10 cellular contexts compared by ENCODE assay signal in the genomic region with DNA sequence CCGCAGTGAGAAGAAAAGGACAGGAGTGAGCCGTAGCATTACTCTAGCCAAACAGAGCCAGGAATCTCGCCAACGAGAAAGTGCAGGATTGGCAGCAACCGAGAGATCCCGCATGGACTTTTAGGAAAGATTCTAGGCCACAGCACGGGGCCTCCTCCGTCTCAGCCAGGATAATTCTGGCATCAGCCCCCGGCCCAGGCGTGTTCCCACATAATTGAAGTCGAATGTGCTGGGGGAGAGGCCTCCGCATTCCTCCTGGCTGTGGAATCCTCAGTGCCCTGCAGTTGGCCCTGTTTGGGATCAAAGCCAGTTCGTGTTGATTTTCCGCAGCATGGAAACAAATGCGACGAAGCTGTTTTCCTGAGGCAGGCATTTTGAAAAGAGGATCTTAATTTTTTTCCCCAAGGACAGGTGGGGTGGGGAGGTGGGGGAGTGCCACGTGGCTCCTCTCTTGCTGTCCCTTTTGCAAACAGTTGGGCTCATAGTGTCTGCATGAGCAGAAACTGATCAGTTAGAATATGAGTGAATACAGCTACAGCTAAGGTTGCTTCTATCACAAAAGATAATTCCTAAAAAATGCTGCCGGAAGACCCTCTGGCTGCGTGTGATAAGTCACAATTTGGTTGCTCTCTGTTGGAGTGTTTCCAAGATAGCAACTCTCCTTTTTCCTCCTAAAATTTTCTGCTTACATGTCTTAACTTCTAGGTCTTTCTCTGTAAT. TPM values are rescaled to one million over a fixed set of nuclear protein-coding genes. Genes with fewer than 3 reads are reported as not detected.
DNase-seq lines count a peak whose midpoint lies in the region; ATAC-seq, FAIRE-seq and TF ChIP-seq lines count a peak whose summit lies in the region.
"Had no signal": no experiment of that assay in that cellular context is flagged by ENCODE, and none has a peak within 500 bp of the region (broad histone marks: within the 10 kb centered on the region; RNA-seq: fewer than 3 reads in every experiment).

No MANE protein-coding gene starts in this region.

- no peak overlapping the region for H3K4me3 ChIP-seq in skeletal muscle satellite cell (ENCODE audit: low read length)

- no peaks in the 10 kb centered on the region for H3K27me3 ChIP-seq in skeletal muscle satellite cell (ENCODE audit: control insufficient read depth, insufficient read depth, low read length)

- POLR2A ChIA-PET in HEK293T (lab: Yijun Ruan, JAX), result interaction anchor here (0.7 kb wide), 1 partner anchor 275 kb away, joined by 3 read pairs; no protein-coding TSS in a partner anchor

- ATAC-seq in GM21786 (IDR thresholded peaks at IDR 0.05; ENCODE audit: unreplicated experiment), result no peak

- no peaks in the 10 kb centered on the region for H3K9me3 ChIP-seq in skeletal muscle satellite cell (replicated peaks; ENCODE audit: low read length)

- H3K4me2 ChIP-seq in skeletal muscle satellite cell (ENCODE audit: low read length), result peak overlapping the region; percentile 35

- DNase-seq in HEK293T (ENCODE audit: extremely low spot score) (no peak), dedifferentiated amniotic fluid mesenchymal stem cell (ENCODE audit: extremely low spot score) (peak; percentile 79), kidney glomerular epithelial cell (lab: John Stamatoyannopoulos, UW) (peak; percentile 8), RPMI8226 (no peak), GM12891 (ENCODE audit: insufficient read length, low spot score) (no peak), DMS79 treated with DMSO at 0.1 percent for 48 hours (lab: John Stamatoyannopoulos, UW) (no peak)
- DNase-seq: NCI-H345; stimulated activated naive CD4-positive, alpha-beta T cell had no signal

- peaks cover 5% of the 10 kb centered on the region for H3K36me3 ChIP-seq in skeletal muscle satellite cell (ENCODE audit: insufficient read depth, low read length)

- FAIRE-seq in GM12891 (lab: Jason Lieb, UNC), result no peak

- H3K4me1 ChIP-seq in skeletal muscle satellite cell (ENCODE audit: control insufficient read depth, insufficient read depth, low read length), result peaks cover 12% of the 10 kb centered on the region

- no peak for TF ChIP-seq POLR2A in GM12891 (IDR thresholded peaks at IDR 0.05; ENCODE audit: low read depth, low read length)

- CTCF ChIA-PET in HEK293T (lab: Yijun Ruan, JAX), result interaction anchor here (0.7 kb wide), 1 partner anchor 12 kb away, joined by 3 read pairs; no protein-coding TSS in a partner anchor

- H3K9ac ChIP-seq in skeletal muscle satellite cell (ENCODE audit: low read depth, low read length), result peak overlapping the region; percentile 5

TF ChIP-seq in HEK293T, 16 proteins besides CTCF, POLR2A, EP300 and RAD21:
- TF ChIP-seq BHLHE40 (IDR thresholded peaks at IDR 0.05; ENCODE audit: borderline replicate concordance), result no peak
- peak; percentile 25; the same call in 1 of the 2 replicates for TF ChIP-seq L3MBTL2 (conservative IDR thresholded peaks at IDR 0.05)
- no peak for TF ChIP-seq FOXA1 (IDR thresholded peaks at IDR 0.05)

TF ChIP-seq in GM12891, 5 proteins besides CTCF, POLR2A, EP300 and RAD21:
- TF ChIP-seq TAF1 (IDR thresholded peaks at IDR 0.05; ENCODE audit: low read depth, low read length), result no peak
- TF ChIP-seq PAX5 (IDR thresholded peaks at IDR 0.05; ENCODE audit: insufficient read depth, low read length, severe bottlenecking), result no peak
- TF ChIP-seq SPI1 (IDR thresholded peaks at IDR 0.05; ENCODE audit: low read depth, low read length), result no peak
- TF ChIP-seq POU2F2 (IDR thresholded peaks at IDR 0.05; ENCODE audit: low read depth, low read length), result no peak
- TF ChIP-seq POLR2AphosphoS5 (IDR thresholded peaks at IDR 0.05; ENCODE audit: low read depth, low read length), result no peak

RNA-seq across cellular contexts. Expression of a gene that starts 37.3 kb away (rescaled TPM):
- 23.4 and 28.6 TPM in 2 replicates for total RNA-seq in skeletal muscle satellite cell (2012; rRNA removed)
- 16.1 TPM for polyA plus RNA-seq in GM12891 (2012; ENCODE audit: low read depth, missing spikeins)

RNA-seq across cellular contexts. Expression of a gene that starts 49.4 kb away (rescaled TPM):
- total RNA-seq in skeletal muscle satellite cell (2012; rRNA removed), result 14.4 and 15.7 TPM in 2 replicates
- 12.7 TPM for polyA plus RNA-seq in GM12891 (2012; ENCODE audit: low read depth, missing spikeins)

RNA-seq across cellular contexts. Expression of a gene that starts 49.5 kb away (rescaled TPM):
- total RNA-seq in skeletal muscle satellite cell (2012; rRNA removed), result 13.7 and 18.1 TPM in 2 replicates
- polyA plus RNA-seq in GM12891 (2012; ENCODE audit: low read depth, missing spikeins), result 11.8 TPM

Comparison
In these comparisons a context has a peak if more than half of its experiments do, and no peak if none do; other contexts are left out.
1. DNase-seq: peak in dedifferentiated amniotic fluid mesenchymal stem cell (single experiment) and kidney glomerular epithelial cell (single experiment); none in HEK293T (single experiment), RPMI8226 (single experiment), GM12891 (single experiment) and DMS79 treated with DMSO at 0.1 percent for 48 hours (single experiment).